18 cellular contexts compared by ENCODE assay signal in genomic region chr2:53568463-53568862, GRCh38.
A peak's percentile ranks its signal among the peaks of the same experiment; 100 is the strongest.
DNase-seq lines count a peak whose midpoint lies in the region; ATAC-seq and TF ChIP-seq lines count a peak whose summit lies in the region.
"Had no signal": no experiment of that assay in that cellular context is flagged by ENCODE, and none has a peak within 500 bp of the region (broad histone marks: within the 10 kb centered on the region; RNA-seq: fewer than 3 reads in every experiment).

No MANE protein-coding gene starts in this region.

- no peaks in the 10 kb centered on the region for H3K79me2 ChIP-seq in H9 (ENCODE audit: insufficient read depth, low read length)

- H4K20me1 ChIP-seq in IMR-90 (ENCODE audit: insufficient read depth, low read length) (no peaks in the 10 kb centered on the region), H9 (ENCODE audit: control insufficient read depth, insufficient read depth, insufficient read length) (no peaks in the 10 kb centered on the region)

- no peaks in the 10 kb centered on the region for H3K4me1 Mint-ChIP-seq in H9
- H3K4me1 Mint-ChIP-seq: CD14-positive monocyte; central memory CD8-positive, alpha-beta T cell had no signal

- H2BK12ac ChIP-seq in H9 (ENCODE audit: insufficient read length, low read depth, low read length) = no peak overlapping the region

- H3K27ac ChIP-seq in IMR-90 (ENCODE audit: insufficient read depth, low read length) = no peak overlapping the region
- no peak overlapping the region for H3K27ac ChIP-seq in left lung
- H3K27ac ChIP-seq in H9 (ENCODE audit: insufficient read length, low read depth, low read length) = no peak overlapping the region
- H3K27ac ChIP-seq: psoas muscle had no signal

- no peak overlapping the region for H3T11ph ChIP-seq in H9 (ENCODE audit: low read length)

- H3K36me3 Mint-ChIP-seq in H9 (ENCODE audit: insufficient read depth in 1 of 3, low read depth in 3 of 3) = no peaks in the 10 kb centered on the region
- H3K36me3 Mint-ChIP-seq: CD14-positive monocyte, mesothelial cell of epicardium had no signal

- no peaks in the 10 kb centered on the region for H3K4me1 ChIP-seq in IMR-90 (ENCODE audit: control insufficient read depth, insufficient read depth, low read length)
- H3K4me1 ChIP-seq in left lung = no peaks in the 10 kb centered on the region
- no peaks in the 10 kb centered on the region for H3K4me1 ChIP-seq in H9 (ENCODE audit: insufficient read depth, low read length)
- H3K4me1 ChIP-seq: psoas muscle had no signal

- WGBS in IMR-90 (ENCODE audit: extremely low coverage in 2 of 2, insufficient read length in 1 of 2), 2 experiments = 33% methylated on average over 1 of the region's 4 CpGs; no CpG with 5 or more reads in 1 of the 2 experiments
- no CpG with 5 or more reads among the region's 4 CpGs for WGBS in H9 (ENCODE audit: extremely low coverage, insufficient read length, low lambda C conversion rate)

- H3K9me1 ChIP-seq in IMR-90 (ENCODE audit: insufficient read depth, low read length) = no peaks in the 10 kb centered on the region

- H2BK20ac ChIP-seq in IMR-90 (ENCODE audit: low read depth, low read length) (no peak overlapping the region), H9 (ENCODE audit: low read depth, low read length, poor library complexity, severe bottlenecking) (no peak overlapping the region)

- H3K36me3 ChIP-seq in IMR-90 (ENCODE audit: control insufficient read depth, insufficient read depth, low read length) (no peaks in the 10 kb centered on the region), left lung (no peaks in the 10 kb centered on the region)

- H2AK5ac ChIP-seq in IMR-90 (ENCODE audit: low read depth, low read length) (no peak overlapping the region), H9 (ENCODE audit: insufficient read length, low read length) (no peak overlapping the region)

- H3K9ac ChIP-seq in IMR-90 (ENCODE audit: low read depth, low read length) (no peak overlapping the region), H9 (ENCODE audit: extremely low read depth, insufficient read length, low read length) (no peak overlapping the region)

- H3K9me3 ChIP-seq in IMR-90 (ENCODE audit: control insufficient read depth, insufficient read depth, low read length) = no peaks in the 10 kb centered on the region
- no peaks in the 10 kb centered on the region for H3K9me3 ChIP-seq in left lung
- no peaks in the 10 kb centered on the region for H3K9me3 ChIP-seq in H9 (ENCODE audit: control insufficient read depth, low read depth, low read length)
- H3K9me3 ChIP-seq: psoas muscle had no signal

- TF ChIP-seq CTCF in IMR-90 (conservative IDR thresholded peaks at IDR 0.05; ENCODE audit: low read depth, low read length) (no peak), left lung (IDR thresholded peaks at IDR 0.05) (no peak), H9 (conservative IDR thresholded peaks at IDR 0.05) (no peak)

- H3K27ac Mint-ChIP-seq in H9 = peak overlapping the region in 1 of 3 experiments; percentile 80; a peak in 1 of 7 replicates
- H3K27ac Mint-ChIP-seq: CD14-positive monocyte; mesothelial cell of epicardium; T-helper 1 cell treated with Interleukin-12 subunit alpha and Interleukin-12 subunit beta and Interleukin-4 antibody, amounts not matched to agents 30 μg/mL and 1 μg/mL, for 36 hours had no signal

- in situ Hi-C loops in IMR-90 (cut with MboI; ENCODE audit: low sequenced_read_pairs) = no loop called here

- H4K91ac ChIP-seq in IMR-90 (ENCODE audit: insufficient read depth, low read depth, low read length) (no peak overlapping the region), H9 (ENCODE audit: insufficient read length, low read depth, low read length) (no peak overlapping the region)

- H3K23ac ChIP-seq in IMR-90 (ENCODE audit: low read depth, low read length) (no peak overlapping the region; the same call in 1 of the 2 replicates), H9 (ENCODE audit: insufficient read length, low read depth, low read length) (no peak overlapping the region)

- H3K27me3 Mint-ChIP-seq in H9 (ENCODE audit: low read depth) = no peaks in the 10 kb centered on the region

- no peak overlapping the region for H2AFZ ChIP-seq in IMR-90 (replicated peaks; ENCODE audit: low read length, poor library complexity)
- H2AFZ ChIP-seq in H9 (ENCODE audit: low read length) = no peak overlapping the region

- dilution Hi-C loops in IMR-90 (cut with HindIII; ENCODE audit: low sequenced_read_pairs, unreplicated experiment) = no loop called here

- H2AK9ac ChIP-seq in IMR-90 (replicated peaks; ENCODE audit: low read depth, low read length, poor library complexity) = no peak overlapping the region

- POLR2A ChIA-PET in IMR-90 (lab: Charles Lee; ENCODE audit: unreplicated experiment) = no interaction called here

- no TSS peak for BruUV-seq in IMR-90 (replicated peaks; lab: Mats Ljungman, UMichigan)

- H3K4ac ChIP-seq in IMR-90 (ENCODE audit: low read depth, low read length) = no peak overlapping the region
- no peak overlapping the region for H3K4ac ChIP-seq in H9 (ENCODE audit: low read depth, low read length)

- no peak overlapping the region for H2BK5ac ChIP-seq in IMR-90 (ENCODE audit: low read depth, low read length, poor library complexity, severe bottlenecking)
- no peak overlapping the region for H2BK5ac ChIP-seq in H9 (ENCODE audit: insufficient read length, low read length)

- peak overlapping the region; percentile 34 for H3K4me3 ChIP-seq in IMR-90 (ENCODE audit: insufficient read depth, low read depth, low read length)
- no peak overlapping the region for H3K4me3 ChIP-seq in left lung
- H3K4me3 ChIP-seq: psoas muscle had no signal

- TF ChIP-seq POLR2A in IMR-90 (IDR thresholded peaks at IDR 0.05; ENCODE audit: low read depth, low read length) = no peak

- CTCF ChIA-PET in IMR-90 (lab: Yijun Ruan, JAX) = interaction anchor here (0.6 kb wide), 1 partner anchor 149 kb away, joined by 3 read pairs; no protein-coding TSS in a partner anchor

- H4K5ac ChIP-seq in IMR-90 (ENCODE audit: low read depth, low read length) (no peak overlapping the region; the same call in 1 of the 2 replicates), H9 (ENCODE audit: insufficient read length, low read depth, low read length) (no peak overlapping the region)

- no peaks in the 10 kb centered on the region for H3K9me3 Mint-ChIP-seq in H9
- H3K9me3 Mint-ChIP-seq: central memory CD8-positive, alpha-beta T cell; T-helper 1 cell treated with Interleukin-12 subunit alpha and Interleukin-12 subunit beta and Interleukin-4 antibody, amounts not matched to agents 30 μg/mL and 1 μg/mL, for 36 hours had no signal

- intact Hi-C loops in IMR-90 (cut with micrococcal nuclease) (no loop called here), left lung (cut with DNase I) (no loop called here)

- H2BK15ac ChIP-seq in IMR-90 (ENCODE audit: low read depth, low read length) (no peak overlapping the region), H9 (ENCODE audit: low read depth, low read length) (no peak overlapping the region)

- H3K27me3 ChIP-seq in IMR-90 (ENCODE audit: control insufficient read depth, insufficient read depth, low read length) = no peaks in the 10 kb centered on the region
- H3K27me3 ChIP-seq in left lung = no peaks in the 10 kb centered on the region
- no peaks in the 10 kb centered on the region for H3K27me3 ChIP-seq in H9 (ENCODE audit: insufficient read depth, low read length)

- H2BK120ac ChIP-seq in IMR-90 (ENCODE audit: low read depth, low read length) = no peak overlapping the region
- no peak overlapping the region for H2BK120ac ChIP-seq in H9 (ENCODE audit: low read depth, low read length, poor library complexity, severe bottlenecking)

- ATAC-seq in IMR-90 (ENCODE audit: low read depth) (peak; percentile 46; the same call in 1 of the 2 replicates), SK-N-SH treated with all-trans-retinoic acid at 6 μM for 48 hours (peak; percentile 69), left lung (peak; percentile 52), HG02642 (IDR thresholded peaks at IDR 0.05; ENCODE audit: poor library complexity, unreplicated experiment) (no peak)
- ATAC-seq: psoas muscle; stimulated activated naive CD8-positive, alpha-beta T cell treated with anti-CD3 and anti-CD28 coated beads, Interleukin-15, Interleukin-2, amounts not matched to agents 100 U/mL and 50 U/mL, for 24 hours had no signal

- no peak overlapping the region for H3K4me3 Mint-ChIP-seq in H9
- H3K4me3 Mint-ChIP-seq: CD14-positive monocyte; central memory CD8-positive, alpha-beta T cell; mesothelial cell of epicardium; T-helper 1 cell treated with Interleukin-12 subunit alpha and Interleukin-12 subunit beta and Interleukin-4 antibody, amounts not matched to agents 30 μg/mL and 1 μg/mL, for 36 hours had no signal

- no peaks in the 10 kb centered on the region for H3K23me2 ChIP-seq in H9 (ENCODE audit: insufficient read length, low read depth, low read length, poor library complexity, severe bottlenecking)

- H3K79me1 ChIP-seq in IMR-90 (ENCODE audit: low read depth in 1 of 2, low read length in 2 of 2) = no peaks in the 10 kb centered on the region
- H3K79me1 ChIP-seq in H9 (ENCODE audit: insufficient read depth, low read depth, low read length, poor library complexity, severe bottlenecking) = no peaks in the 10 kb centered on the region

- no peak overlapping the region for H3K18ac ChIP-seq in IMR-90 (ENCODE audit: low read depth, low read length)
- H3K18ac ChIP-seq in H9 (ENCODE audit: insufficient read length, low read depth, low read length) = no peak overlapping the region

- H4K8ac ChIP-seq in IMR-90 (ENCODE audit: low read depth in 2 of 2, low read length in 2 of 2) = peak overlapping the region in 1 of 2 experiments; percentile 5; a peak in 1 of 4 replicates
- no peak overlapping the region for H4K8ac ChIP-seq in H9 (replicated peaks; ENCODE audit: insufficient read length, low read depth, low read length)

- H3K4me2 ChIP-seq in IMR-90 (ENCODE audit: low read depth, low read length) (peak overlapping the region; percentile 66), H9 (ENCODE audit: insufficient read depth, insufficient read length, low read length) (no peak overlapping the region)

- no peak overlapping the region; the same call in 1 of the 2 replicates for H3K56ac ChIP-seq in IMR-90 (ENCODE audit: extremely low read depth, insufficient read depth, low read length)
- no peak overlapping the region for H3K56ac ChIP-seq in H9 (ENCODE audit: insufficient read length, low read depth, low read length)

- H3K14ac ChIP-seq in IMR-90 (replicated peaks; ENCODE audit: low read depth, low read length) (0 out of 2 replicates have a peak overlapping the region, but pooled peaks have one; percentile 19), H9 (ENCODE audit: insufficient read depth, low read length) (no peak overlapping the region)

- TF ChIP-seq RAD21 in IMR-90 (IDR thresholded peaks at IDR 0.05; ENCODE audit: low read length) = no peak

- peak; percentile 78 for DNase-seq in DMS 273 (lab: John Stamatoyannopoulos, UW; ENCODE audit: unreplicated experiment)
- peak; percentile 5 for DNase-seq in IMR-90
- no peak for DNase-seq in left lung
- no peak for DNase-seq in NCI-H1092 (lab: John Stamatoyannopoulos, UW)
- no peak for DNase-seq in H9
- DNase-seq in AG08395 (ENCODE audit: low spot score) = no peak
- DNase-seq: activated CD4-positive, alpha-beta T cell treated with anti-CD3 and anti-CD28 coated beads, Interleukin-2, amount 50 U/mL, for 4 hours; activated gamma-delta T cell treated with Interleukin-2 at 50 U/mL for 16 hours; NCI-H146; psoas muscle; stimulated activated CD4-positive, alpha-beta T cell treated with anti-CD3 and anti-CD28 coated beads, Interleukin-4, amount 100 ng/mL, for 24 hours; stimulated activated naive CD8-positive, alpha-beta T cell treated with anti-CD3 and anti-CD28 coated beads, Interleukin-15, Interleukin-2, amounts not matched to agents 100 U/mL and 50 U/mL, for 24 hours had no signal

Comparison
In these comparisons a context has a peak if more than half of its experiments do, and no peak if none do; other contexts are left out.
1. DNase-seq: peak in DMS 273 (single experiment) and IMR-90 (single experiment); none in left lung (0 of 2), NCI-H1092 (single experiment), H9 (single experiment) and AG08395 (single experiment).